ENCODE assay signal across 20 cellular contexts in the genomic region with DNA sequence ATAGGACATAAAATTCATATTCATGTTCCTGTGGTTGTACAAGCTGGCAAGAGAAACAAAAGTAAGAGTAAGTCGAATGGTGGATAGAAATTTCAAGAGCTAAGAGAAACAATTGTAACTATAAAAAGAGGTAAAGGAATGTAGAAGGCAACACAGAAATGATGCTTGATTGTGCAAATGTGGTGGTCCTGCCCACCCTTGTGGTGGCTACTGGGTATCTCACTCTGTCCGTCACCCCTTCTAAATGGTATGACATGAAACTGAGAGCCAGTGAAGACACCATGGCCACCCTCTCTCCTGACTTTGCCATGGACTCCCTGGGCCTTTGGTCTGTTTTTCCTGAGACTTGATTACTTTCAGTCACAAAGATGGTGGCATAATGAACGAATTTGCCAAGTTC.
DNase-seq lines count a peak whose midpoint lies in the region; ATAC-seq and TF ChIP-seq lines count a peak whose summit lies in the region.
"Had no signal": no experiment of that assay in that cellular context is flagged by ENCODE, and none has a peak within 500 bp of the region (broad histone marks: within the 10 kb centered on the region; RNA-seq: fewer than 3 reads in every experiment).

No MANE protein-coding gene starts in this region.

- H3K36me3 Mint-ChIP-seq in progenitor cell of endocrine pancreas (ENCODE audit: insufficient read depth), result no peaks in the 10 kb centered on the region
- H3K36me3 Mint-ChIP-seq: CD4-positive, CD25-positive, alpha-beta regulatory T cell had no signal

- H3K27me3 Mint-ChIP-seq in progenitor cell of endocrine pancreas, result no peaks in the 10 kb centered on the region
- H3K27me3 Mint-ChIP-seq: CD4-positive, CD25-positive, alpha-beta regulatory T cell had no signal

- H3K4me3 ChIP-seq in brain microvascular endothelial cell (ENCODE audit: low read depth, low read length) (no peak overlapping the region), aorta (ENCODE audit: low read length in 2 of 2) (no peak overlapping the region)
- H3K4me3 ChIP-seq: esophagus muscularis mucosa, Peyer's patch, thoracic aorta had no signal

- intact Hi-C loops in aorta (cut with DNase I), result no loop called here

- TF ChIP-seq CTCF in brain microvascular endothelial cell (IDR thresholded peaks at IDR 0.05; ENCODE audit: low read depth, low read length, missing control alignments) (peak; percentile 37), progenitor cell of endocrine pancreas (IDR thresholded peaks at IDR 0.05; ENCODE audit: unreplicated experiment) (peak; percentile 28)

- WGBS in aorta, 2 donors, result 44 to 45% methylated on average over 3 of the region's 3 CpGs

- in situ Hi-C loops in brain microvascular endothelial cell (cut with HindIII; ENCODE audit: low pct_ligation_motif_present, low sequenced_read_pairs), result no loop called here

- no peak overlapping the region for H3K27ac Mint-ChIP-seq in progenitor cell of endocrine pancreas
- H3K27ac Mint-ChIP-seq: CD4-positive, CD25-positive, alpha-beta regulatory T cell; HFFc6 had no signal

- H3K27me3 ChIP-seq in brain microvascular endothelial cell (replicated peaks) (no peaks in the 10 kb centered on the region), aorta (ENCODE audit: control insufficient read depth in 1 of 2, insufficient read depth in 2 of 2, low read length in 1 of 2) (no peaks in the 10 kb centered on the region)
- H3K27me3 ChIP-seq: esophagus muscularis mucosa, Peyer's patch had no signal

- H3K36me3 ChIP-seq in brain microvascular endothelial cell (replicated peaks) (no peaks in the 10 kb centered on the region), aorta (ENCODE audit: control insufficient read depth in 1 of 2, insufficient read depth in 2 of 2, low read length in 1 of 2) (no peaks in the 10 kb centered on the region)
- H3K36me3 ChIP-seq: esophagus muscularis mucosa, Peyer's patch, thoracic aorta had no signal

- no peaks in the 10 kb centered on the region for H3K4me1 ChIP-seq in aorta (ENCODE audit: control insufficient read depth in 1 of 2, insufficient read depth in 2 of 2, low read length in 2 of 2)
- H3K4me1 ChIP-seq: esophagus muscularis mucosa, Peyer's patch had no signal

- no peak for ATAC-seq in aorta (ENCODE audit: low FRiP score)

- H3K27ac ChIP-seq in brain microvascular endothelial cell (no peak overlapping the region), aorta (ENCODE audit: low read depth in 1 of 2, low read length in 2 of 2) (no peak overlapping the region)
- H3K27ac ChIP-seq: 22Rv1, esophagus muscularis mucosa, Peyer's patch, thoracic aorta had no signal

- peaks cover 3% of the 10 kb centered on the region for H3K4me1 Mint-ChIP-seq in progenitor cell of endocrine pancreas (ENCODE audit: low read depth)
- H3K4me1 Mint-ChIP-seq: CD4-positive, CD25-positive, alpha-beta regulatory T cell had no signal

- H3K9me3 Mint-ChIP-seq in progenitor cell of endocrine pancreas (ENCODE audit: low read depth), result no peaks in the 10 kb centered on the region

- no peak overlapping the region for H3K4me3 Mint-ChIP-seq in progenitor cell of endocrine pancreas (ENCODE audit: low read depth)
- H3K4me3 Mint-ChIP-seq: CD4-positive, CD25-positive, alpha-beta regulatory T cell; HFFc6 had no signal

- DNase-seq in DMS 273 (lab: John Stamatoyannopoulos, UW; ENCODE audit: unreplicated experiment) (peak; percentile 2), DMS 273 treated with DMSO at 0.1 percent for 48 hours (lab: John Stamatoyannopoulos, UW) (no peak), NCI-H82 (lab: John Stamatoyannopoulos, UW) (peak; percentile 58), brain microvascular endothelial cell (no peak), progenitor cell of endocrine pancreas (ENCODE audit: low spot score, unreplicated experiment) (no peak), hypothalamus (lab: John Stamatoyannopoulos, UW) (no peak), NCI-H146 treated with DMSO at 0.1 percent for 48 hours (lab: John Stamatoyannopoulos, UW; ENCODE audit: unreplicated experiment) (no peak), aorta (no peak)
- DNase-seq: CD4-positive, CD25-positive, alpha-beta regulatory T cell; dermis blood vessel endothelial cell; HFFc6; kidney glomerular epithelial cell; midbrain; NCI-H510A; nucleus accumbens; Peyer's patch; stimulated activated CD4-positive, alpha-beta T cell treated with anti-CD3 and anti-CD28 coated beads, Interleukin-4, amount 100 ng/mL, for 1 hour had no signal

- no peaks in the 10 kb centered on the region for H3K9me3 ChIP-seq in aorta (ENCODE audit: control insufficient read depth, low read length)
- H3K9me3 ChIP-seq: esophagus muscularis mucosa, Peyer's patch, thoracic aorta had no signal

Comparison
In these comparisons a context has a peak if more than half of its experiments do, and no peak if none do; other contexts are left out.
1. DNase-seq: peak in DMS 273 (single experiment) and NCI-H82 (single experiment); none in DMS 273 treated with DMSO at 0.1 percent for 48 hours (single experiment), brain microvascular endothelial cell (single experiment), progenitor cell of endocrine pancreas (single experiment), hypothalamus (0 of 51), NCI-H146 treated with DMSO at 0.1 percent for 48 hours (single experiment) and aorta (0 of 2).